Comparison of ENCODE assay signal across 9 cellular contexts in the genomic region with DNA sequence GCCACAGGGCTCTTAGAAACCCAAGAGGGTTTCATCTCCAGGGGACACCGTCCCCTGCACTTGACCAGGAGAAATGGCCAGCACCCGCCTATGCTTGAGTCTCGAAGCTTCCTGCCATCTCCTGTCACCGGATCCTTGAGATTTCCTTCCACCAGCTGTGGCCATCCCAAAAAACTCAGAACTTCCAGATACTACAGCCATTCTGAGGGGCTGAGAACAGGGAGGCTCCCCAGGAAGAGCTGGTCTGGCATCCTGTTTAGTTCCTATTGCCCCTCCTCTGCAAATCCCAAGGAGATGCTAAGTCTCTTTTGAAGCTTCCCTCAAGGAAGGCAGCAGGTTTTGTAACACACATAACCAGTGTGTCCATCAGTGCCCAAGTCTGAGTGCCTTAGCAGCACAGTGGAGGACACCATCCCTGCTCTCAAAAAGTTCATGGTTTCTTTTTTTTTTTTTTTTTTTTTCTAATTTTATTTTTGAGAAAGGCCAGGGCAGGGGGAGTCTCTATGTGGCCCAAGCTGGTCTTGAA. TPM values are rescaled to one million over a fixed set of nuclear protein-coding genes. Genes with fewer than 3 reads are reported as not detected.
DNase-seq lines count a peak whose midpoint lies in the region; ATAC-seq, FAIRE-seq and TF ChIP-seq lines count a peak whose summit lies in the region.
"Had no signal": no experiment of that assay in that cellular context is flagged by ENCODE, and none has a peak within 500 bp of the region (broad histone marks: within the 10 kb centered on the region; RNA-seq: fewer than 3 reads in every experiment).

No MANE protein-coding gene starts in this region.

- CTCF ChIA-PET in endothelial cell of umbilical vein (lab: Charles Lee), result interaction anchor here (0.7 to 2.4 kb wide), 7 partner anchors 11 to 143 kb away, joined by 3 to 13 read pairs (median 4); no protein-coding TSS in a partner anchor
- CTCF ChIA-PET in GM10248 (lab: Yijun Ruan, JAX), result interaction anchor here (0.9 to 10.0 kb wide), 5 partner anchors 13 to 144 kb away, joined by 3 to 86 read pairs (median 8); no protein-coding TSS in a partner anchor

- H3K9me3 ChIP-seq in DOHH2 (ENCODE audit: control insufficient read depth, insufficient read depth, low read length) (no peaks in the 10 kb centered on the region), Peyer's patch (no peaks in the 10 kb centered on the region), endothelial cell of umbilical vein (replicated peaks; ENCODE audit: control insufficient read depth, insufficient read depth, low read length) (no peaks in the 10 kb centered on the region), parathyroid adenoma (ENCODE audit: control insufficient read depth, low read length) (no peaks in the 10 kb centered on the region)
- H3K9me3 ChIP-seq: prostate gland had no signal

- H3K27ac ChIP-seq in DOHH2 (ENCODE audit: low read depth, low read length) (peak overlapping the region; percentile 91), Peyer's patch (peak overlapping the region; percentile 92 to 98 (median 95)), endothelial cell of umbilical vein (ENCODE audit: insufficient read depth, low read depth, low read length) (peak overlapping the region; percentile 84), parathyroid adenoma (peak overlapping the region; percentile 90)

- H3K4me3 ChIP-seq in DOHH2 (ENCODE audit: low read length) (peak overlapping the region; percentile 88), Peyer's patch (peak overlapping the region; percentile 80 to 99 (median 92)), endothelial cell of umbilical vein (replicated peaks in 1 of 3; ENCODE audit: insufficient read depth in 1 of 3, low read depth in 1 of 3, low read length in 3 of 3) (peak overlapping the region; percentile 78 to 84 (median 80)), parathyroid adenoma (ENCODE audit: low read depth, low read length) (peak overlapping the region; percentile 81)

- ATAC-seq in GM21367 (IDR thresholded peaks at IDR 0.05; ENCODE audit: unreplicated experiment), result no peak
- no peak for ATAC-seq in HG03342 (IDR thresholded peaks at IDR 0.05; ENCODE audit: unreplicated experiment)

- H3K4me2 ChIP-seq in DOHH2 (ENCODE audit: low read length), result peak overlapping the region; percentile 81
- peak overlapping the region; percentile 94 for H3K4me2 ChIP-seq in endothelial cell of umbilical vein (ENCODE audit: insufficient read depth, low read length)
- peak overlapping the region; percentile 66 for H3K4me2 ChIP-seq in parathyroid adenoma (ENCODE audit: low read length)

- peak; percentile 21 for FAIRE-seq in endothelial cell of umbilical vein (lab: Jason Lieb, UNC)

- H2AFZ ChIP-seq in endothelial cell of umbilical vein (ENCODE audit: low read depth, low read length), result no peak overlapping the region
- H2AFZ ChIP-seq in parathyroid adenoma, result no peak overlapping the region

- H4K20me1 ChIP-seq in DOHH2 (ENCODE audit: control insufficient read depth, insufficient read depth, low read depth, low read length) (no peaks in the 10 kb centered on the region), endothelial cell of umbilical vein (replicated peaks; ENCODE audit: control insufficient read depth, extremely low read depth, insufficient read depth, low read length) (no peaks in the 10 kb centered on the region)

- dilution Hi-C loops in endothelial cell of umbilical vein (cut with MboI; ENCODE audit: extremely low pct_ligation_motif_present, low sequenced_read_pairs), result no loop called here

- H3K9me1 ChIP-seq in endothelial cell of umbilical vein (replicated peaks; ENCODE audit: control insufficient read depth, extremely low read depth, insufficient read depth, low read length), result no peaks in the 10 kb centered on the region

- H3K9ac ChIP-seq in endothelial cell of umbilical vein (replicated peaks; ENCODE audit: extremely low read depth, insufficient read depth, low read length), result peak overlapping the region; percentile 95
- no peak overlapping the region for H3K9ac ChIP-seq in parathyroid adenoma

- TF ChIP-seq POLR2A in Peyer's patch (IDR thresholded peaks at IDR 0.05), result no peak
- TF ChIP-seq POLR2A in endothelial cell of umbilical vein (IDR thresholded peaks at IDR 0.05; ENCODE audit: low read depth, low read length), result no peak

- H3K36me3 ChIP-seq in DOHH2 (ENCODE audit: control insufficient read depth, low read length) (peaks cover 51% of the 10 kb centered on the region), Peyer's patch (peaks cover 0 to 21% (median 0%) of the 10 kb centered on the region in 3 donors), endothelial cell of umbilical vein (ENCODE audit: control insufficient read depth in 2 of 2, extremely low read depth in 1 of 2, insufficient read depth in 2 of 2, low read length in 2 of 2) (peaks cover 0 to 6% of the 10 kb centered on the region in 2 experiments), parathyroid adenoma (ENCODE audit: control insufficient read depth, insufficient read depth, low read length) (no peaks in the 10 kb centered on the region)
- H3K36me3 ChIP-seq: prostate gland had no signal

- peaks cover 81% of the 10 kb centered on the region for H3K4me1 ChIP-seq in DOHH2 (ENCODE audit: control insufficient read depth, low read length)
- peaks cover 15 to 69% (median 59%) of the 10 kb centered on the region in 4 donors for H3K4me1 ChIP-seq in Peyer's patch
- H3K4me1 ChIP-seq in endothelial cell of umbilical vein (ENCODE audit: control insufficient read depth, extremely low read depth, insufficient read depth, low read length), result peaks cover 42% of the 10 kb centered on the region
- H3K4me1 ChIP-seq in parathyroid adenoma, result peaks cover 48% of the 10 kb centered on the region

- TF ChIP-seq CTCF in DOHH2 (IDR thresholded peaks at IDR 0.05; ENCODE audit: low read depth, low read length, poor library complexity, severe bottlenecking) (no peak), Peyer's patch (IDR thresholded peaks at IDR 0.05) (no peak), endothelial cell of umbilical vein (IDR thresholded peaks at IDR 0.05; ENCODE audit: extremely low read depth in 1 of 2, insufficient read depth in 1 of 2, low read depth in 1 of 2, low read length in 2 of 2) (no peak), parathyroid adenoma (IDR thresholded peaks at IDR 0.05) (no peak), GM10248 (IDR thresholded peaks at IDR 0.05; ENCODE audit: control extremely low read depth, extremely low read depth, low read depth, missing control alignments) (no peak)

- no peak for DNase-seq in Peyer's patch
- DNase-seq in endothelial cell of umbilical vein (ENCODE audit: low read depth, low spot score), result no peak
- no peak for DNase-seq in SIG-M5 (lab: John Stamatoyannopoulos, UW)
- DNase-seq in GM10248 (ENCODE audit: extremely low spot score), result no peak

- POLR2A ChIA-PET in endothelial cell of umbilical vein (lab: Charles Lee) (interaction anchor here (0.7 to 1.0 kb wide), 4 partner anchors 20 to 183 kb away, joined by 3 to 5 read pairs (median 3); no protein-coding TSS in a partner anchor), GM10248 (lab: Yijun Ruan, JAX) (interaction anchor here (0.6 to 3.5 kb wide), 6 partner anchors 9 to 482 kb away, joined by 3 to 24 read pairs (median 4); no protein-coding TSS in a partner anchor)

- H3K79me2 ChIP-seq in DOHH2 (ENCODE audit: control insufficient read depth, low read length) (peaks cover 57% of the 10 kb centered on the region), endothelial cell of umbilical vein (ENCODE audit: control insufficient read depth, insufficient read depth, low read length) (peaks cover 39% of the 10 kb centered on the region), parathyroid adenoma (peaks cover 29% of the 10 kb centered on the region)

- no peaks in the 10 kb centered on the region for H3K27me3 ChIP-seq in DOHH2 (ENCODE audit: control insufficient read depth, low read length)
- no peaks in the 10 kb centered on the region for H3K27me3 ChIP-seq in Peyer's patch
- H3K27me3 ChIP-seq in endothelial cell of umbilical vein (ENCODE audit: control insufficient read depth in 2 of 2, insufficient read depth in 2 of 2, low read length in 2 of 2), result no peaks in the 10 kb centered on the region
- no peaks in the 10 kb centered on the region for H3K27me3 ChIP-seq in parathyroid adenoma (ENCODE audit: control insufficient read depth, insufficient read depth, low read length)

- TSS peak; percentile 41 for BruUV-seq in endothelial cell of umbilical vein (replicated peaks; lab: Mats Ljungman, UMichigan)

- peaks cover 28% of the 10 kb centered on the region for H3F3A ChIP-seq in DOHH2 (ENCODE audit: control insufficient read depth, insufficient read depth)

- no peaks in the 10 kb centered on the region for H3K9me2 ChIP-seq in DOHH2 (replicated peaks; ENCODE audit: control insufficient read depth, low read length)

- intact Hi-C loops in endothelial cell of umbilical vein (cut with micrococcal nuclease), result no loop called here

RNA-seq across cellular contexts. Expression of a gene that starts 2.0 kb away (rescaled TPM):
- total RNA-seq in Peyer's patch (10 to 100 TPM; 14.0 to 74.1 (median 50.4) TPM), endothelial cell of umbilical vein (70.9 and 75.2 TPM in 2 replicates)
- polyA plus RNA-seq in endothelial cell of umbilical vein, result 46.9 and 83.6 TPM in 2 replicates
- polyA plus RNA-seq in endothelial cell of umbilical vein (2011; cell fraction: cytosol; rRNA removed), result 31.1 and 40.9 TPM in 2 replicates
- polyA plus RNA-seq in endothelial cell of umbilical vein (2011; cell fraction: nucleus; rRNA removed), result 22.5 and 28.4 TPM in 2 replicates
- polyA plus RNA-seq in endothelial cell of umbilical vein (2012), result 26.8 and 46.6 TPM in 2 replicates
- polyA minus RNA-seq in endothelial cell of umbilical vein, result 19.4 and 22.0 TPM in 2 replicates
- 25.4 TPM for polyA minus RNA-seq in endothelial cell of umbilical vein (2011; cell fraction: cytosol; rRNA and poly(A)+ RNA removed)
- polyA minus RNA-seq in endothelial cell of umbilical vein (2011; cell fraction: nucleus; rRNA and poly(A)+ RNA removed), result 11.6 and 31.6 TPM in 2 replicates

RNA-seq across cellular contexts. Expression of a gene that starts 26.8 kb away (rescaled TPM):
- total RNA-seq in Peyer's patch (100 to 1,000 TPM in 2 of 4 donors, 10 to 100 TPM in 2; 73.4 to 115 (median 106) TPM), endothelial cell of umbilical vein (0.48 and 0.86 TPM in 2 replicates)
- polyA plus RNA-seq in endothelial cell of umbilical vein, result 0.07 and 0.13 TPM in 2 replicates
- 0.13 and 0.21 TPM in 2 replicates for polyA plus RNA-seq in endothelial cell of umbilical vein (2011; cell fraction: cytosol; rRNA removed)
- polyA plus RNA-seq in endothelial cell of umbilical vein (2011; cell fraction: nucleus; rRNA removed), result 0.11 and 0.29 TPM in 2 replicates
- polyA plus RNA-seq in endothelial cell of umbilical vein (2012), result 0.20 and 0.75 TPM in 2 replicates
- 0.98 and 2.5 TPM in 2 replicates for polyA minus RNA-seq in endothelial cell of umbilical vein
- not detected for polyA minus RNA-seq in endothelial cell of umbilical vein (2011; cell fraction: cytosol; rRNA and poly(A)+ RNA removed)
- 0.10 TPM in 1 of 2 replicates, not detected in the other for polyA minus RNA-seq in endothelial cell of umbilical vein (2011; cell fraction: nucleus; rRNA and poly(A)+ RNA removed)

RNA-seq across cellular contexts. Expression of a gene that starts 41.0 kb away (rescaled TPM):
- 10 to 100 TPM in 1 of 4 donors, 1 to 10 TPM in 3; 1.2 to 10.7 (median 3.1) TPM for total RNA-seq in Peyer's patch
- total RNA-seq in endothelial cell of umbilical vein, result 7.2 and 9.6 TPM in 2 replicates
- polyA plus RNA-seq in endothelial cell of umbilical vein, result 6.7 and 9.8 TPM in 2 replicates
- polyA plus RNA-seq in endothelial cell of umbilical vein (2011; cell fraction: cytosol; rRNA removed), result 2.0 and 3.5 TPM in 2 replicates
- polyA plus RNA-seq in endothelial cell of umbilical vein (2011; cell fraction: nucleus; rRNA removed), result 32.0 and 38.0 TPM in 2 replicates
- 2.2 and 2.7 TPM in 2 replicates for polyA plus RNA-seq in endothelial cell of umbilical vein (2012)
- polyA minus RNA-seq in endothelial cell of umbilical vein, result 14.4 and 15.6 TPM in 2 replicates
- 1.5 TPM for polyA minus RNA-seq in endothelial cell of umbilical vein (2011; cell fraction: cytosol; rRNA and poly(A)+ RNA removed)
- 13.0 and 14.6 TPM in 2 replicates for polyA minus RNA-seq in endothelial cell of umbilical vein (2011; cell fraction: nucleus; rRNA and poly(A)+ RNA removed)

Comparison
In these comparisons a context has a peak if more than half of its experiments do, and no peak if none do; other contexts are left out.
1. RNA of a gene that starts 26.8 kb away (total RNA-seq): 73.4 to 115 TPM in Peyer's patch; 0.48 to 0.86 TPM in endothelial cell of umbilical vein; every median in the first group is over 10 times any median in the second.
2. Peak in every context shown above with its lines, with median percentiles within 50 percentile points of each other: H3K27ac ChIP-seq, H3K4me2 ChIP-seq and H3K4me3 ChIP-seq.